ENCODE assay signal across 9 cellular contexts in genomic region chr10:102451105-102451969, GRCh38. TPM values are rescaled to one million over a fixed set of nuclear protein-coding genes. Genes with fewer than 3 reads are reported as not detected.
A peak's percentile ranks its signal among the peaks of the same experiment; 100 is the strongest.
DNase-seq lines count a peak whose midpoint lies in the region; ATAC-seq, FAIRE-seq and TF ChIP-seq lines count a peak whose summit lies in the region.
"Had no signal": no experiment of that assay in that cellular context is flagged by ENCODE, and none has a peak within 500 bp of the region (broad histone marks: within the 10 kb centered on the region; RNA-seq: fewer than 3 reads in every experiment).

TSS of gene C10orf95 (minus strand) at chr10:102451543. CDS start at chr10:102451093, 450 bp downstream.

- BruUV-seq in HepG2 (replicated peaks; lab: Mats Ljungman, UMichigan) = no TSS peak

- TF ChIP-seq EP300 in HepG2 (IDR thresholded peaks at IDR 0.05; ENCODE audit: low read depth in 2 of 2, low read length in 2 of 2) = no peak
- TF ChIP-seq EP300 in HepG2 (CRISPR knock-in tag; IDR thresholded peaks at IDR 0.05; ENCODE audit: borderline replicate concordance) = no peak

- in situ Hi-C loops in HepG2 (cut with HindIII; ENCODE audit: extremely low pct_ligation_motif_present, low pct_unique_long_range_greater_than_20kb) = no loop called here

- H3K9ac ChIP-seq in HepG2 (ENCODE audit: insufficient read depth, low read depth, low read length) = peak within 1 kb of the TSS; percentile 88

- POLR2A ChIA-PET in HepG2 (lab: Yijun Ruan, JAX) = interaction anchor here (0.9 to 6.2 kb wide), 14 partner anchors 7 to 210 kb away, joined by 3 to 112 read pairs (median 6); partner anchors contain the start of genes ACTR1A, CUEDC2 and FBXL15

- peak within 1 kb of the TSS; percentile 96 for H3K4me2 ChIP-seq in HepG2 (ENCODE audit: low read depth, low read length)

- H3K27ac ChIP-seq in HL-60 (replicated peaks) (peak within 1 kb of the TSS; percentile 75), angular gyrus (ENCODE audit: low read depth, low read length) (peak within 1 kb of the TSS; percentile 48), HepG2 (ENCODE audit: extremely low read length, insufficient read depth, low read length) (peak within 1 kb of the TSS; percentile 82), thoracic aorta (peak within 1 kb of the TSS; percentile 61 to 66)

- DNase-seq in AG10803 (ENCODE audit: low read depth) (no peak), HL-60 (ENCODE audit: low read depth in 1 of 2, low spot score in 1 of 2) (peak in 1 of 2 experiments; percentile 19), HepG2 (ENCODE audit: low spot score) (no peak), thoracic aorta (ENCODE audit: low spot score) (no peak), foreskin melanocyte (no peak)

- H3K4me3 ChIP-seq in AG10803 (ENCODE audit: low read length) (peak within 1 kb of the TSS; percentile 79), HL-60 (replicated peaks; ENCODE audit: insufficient read depth, low read length) (peak within 1 kb of the TSS; percentile 76), HepG2 (replicated peaks in 1 of 3; ENCODE audit: insufficient read depth in 1 of 3, low read depth in 2 of 3, low read length in 3 of 3) (peak within 1 kb of the TSS; percentile 64 to 96 (median 72)), thoracic aorta (peak within 1 kb of the TSS; percentile 90)

- H3K79me2 ChIP-seq in HepG2 (ENCODE audit: insufficient read depth, low read length) = peaks cover 7% of the 10 kb centered on the region

- TF ChIP-seq CTCF in AG10803 (conservative IDR thresholded peaks at IDR 0.05; ENCODE audit: low read length) = no peak
- TF ChIP-seq CTCF in HL-60 (IDR thresholded peaks at IDR 0.05; ENCODE audit: insufficient read depth, low read length) = no peak
- TF ChIP-seq CTCF in HepG2 (CRISPR knock-in tag; IDR thresholded peaks at IDR 0.05) = no peak
- no peak for TF ChIP-seq CTCF in thoracic aorta (IDR thresholded peaks at IDR 0.05)

- H3K27me3 ChIP-seq in HL-60 (ENCODE audit: insufficient read depth, poor library complexity, severe bottlenecking) (no peaks in the 10 kb centered on the region), HepG2 (ENCODE audit: control insufficient read depth in 1 of 2, insufficient read depth in 2 of 2, low read length in 2 of 2) (no peaks in the 10 kb centered on the region; a peak in 1 of 5 replicates), thoracic aorta (replicated peaks; ENCODE audit: insufficient read depth) (no peaks in the 10 kb centered on the region)

- ATAC-seq in HepG2 = peak; percentile 23
- ATAC-seq in thoracic aorta (ENCODE audit: insufficient number of reproducible peaks, low FRiP score, low read depth) = no peak
- ATAC-seq in HG03097 (IDR thresholded peaks at IDR 0.05; ENCODE audit: low FRiP score, unreplicated experiment) = no peak
- ATAC-seq in GM21786 (IDR thresholded peaks at IDR 0.05; ENCODE audit: unreplicated experiment) = no peak

- H3K9me3 ChIP-seq in HepG2 (ENCODE audit: low read length) = no peaks in the 10 kb centered on the region
- H3K9me3 ChIP-seq in thoracic aorta = no peaks in the 10 kb centered on the region

- WGBS in HepG2 (ENCODE audit: low lambda C conversion rate) = 31% methylated on average over 16 of the region's 28 CpGs

- TF ChIP-seq POLR2A in HepG2 (IDR thresholded peaks at IDR 0.05; ENCODE audit: insufficient read depth in 1 of 2, low read depth in 2 of 2, low read length in 2 of 2) = no peak

- peaks cover 2 to 4% of the 10 kb centered on the region in 2 experiments; a peak in 3 of 5 replicates for H3K36me3 ChIP-seq in HepG2 (replicated peaks in 1 of 2; ENCODE audit: control insufficient read depth in 1 of 2, insufficient read depth in 2 of 2, low read length in 2 of 2)
- no peaks in the 10 kb centered on the region for H3K36me3 ChIP-seq in thoracic aorta

- H4K20me1 ChIP-seq in HepG2 (ENCODE audit: insufficient read depth, low read length) = no peaks in the 10 kb centered on the region

- intact Hi-C loops in HepG2 (cut with micrococcal nuclease; ENCODE audit: unreplicated experiment) = no loop called here

- H2AFZ ChIP-seq in HepG2 (ENCODE audit: low read length) = no peak within 1 kb of the TSS

- CTCF ChIA-PET in HepG2 (lab: Yijun Ruan, JAX; ENCODE audit: low intra/inter-chr PET ratio, low total read pairs) = no interaction called here

- FAIRE-seq in HepG2 (lab: Jason Lieb, UNC) = no peak

- TF ChIP-seq RAD21 in HepG2 (CRISPR knock-in tag; IDR thresholded peaks at IDR 0.05) = no peak

- H3K4me1 ChIP-seq in HepG2 (ENCODE audit: insufficient read depth, low read length) (peaks cover 28% of the 10 kb centered on the region), thoracic aorta (ENCODE audit: control insufficient read depth in 1 of 2, low read depth in 2 of 2) (peaks cover 0 to 18% of the 10 kb centered on the region in 2 donors)

TF ChIP-seq in HepG2, 621 proteins besides CTCF, POLR2A, EP300 and RAD21:
- TF ChIP-seq ZNF18 (CRISPR knock-in tag; IDR thresholded peaks at IDR 0.05; ENCODE audit: insufficient replicate concordance) (peak; percentile 43), XRCC5 (optimal IDR thresholded peaks at IDR 0.05; ENCODE audit: low read length) (no peak), ZNF746 (CRISPR knock-in tag; IDR thresholded peaks at IDR 0.05) (no peak), ZNF282 (IDR thresholded peaks at IDR 0.05; ENCODE audit: partially characterized antibody) (no peak), ZNF180 (CRISPR knock-in tag; IDR thresholded peaks at IDR 0.05; ENCODE audit: borderline replicate concordance, low read depth) (0 out of 2 replicates have a peak, but pooled peaks have one; percentile 33), ZNF605 (CRISPR knock-in tag; IDR thresholded peaks at IDR 0.05) (0 out of 2 replicates have a peak, but pooled peaks have one; percentile 51), ZBTB38 (CRISPR knock-in tag; IDR thresholded peaks at IDR 0.05) (peak; percentile 46; the same call in 1 of the 2 replicates), HMGXB4 (CRISPR knock-in tag; IDR thresholded peaks at IDR 0.05; ENCODE audit: borderline replicate concordance in 1 of 2, low read depth in 1 of 2) (peak in 1 of 2 experiments; percentile 5; a peak in 1 of 4 replicates), KLF16 (CRISPR knock-in tag; IDR thresholded peaks at IDR 0.05) (no peak)

RNA-seq across cellular contexts. Expression of gene C10orf95, which starts in this region (rescaled TPM):
- 0.07 TPM in 1 of 2 replicates, not detected in the other for total RNA-seq in HepG2 (2016; rRNA removed; fragmentation: Illumina TruSeq; extraction: Trizol)
- 0.40 TPM in 1 of 2 replicates, not detected in the other for total RNA-seq in HepG2 (2016; cell fraction: cytosol; rRNA removed; fragmentation: Illumina TruSeq; extraction: Trizol; ENCODE audit: low read depth)
- not detected in 2 replicates for total RNA-seq in HepG2 (2016; cell fraction: insoluble cytoplasmic fraction; rRNA removed; fragmentation: Illumina TruSeq; extraction: Trizol)
- 0.28 TPM in 1 of 2 replicates, not detected in the other for total RNA-seq in HepG2 (2016; cell fraction: membrane; rRNA removed; fragmentation: Illumina TruSeq; extraction: Trizol)
- not detected in 2 replicates for total RNA-seq in HepG2 (2016; cell fraction: nucleus; rRNA removed; fragmentation: Illumina TruSeq; extraction: Trizol)
- 0.05 TPM in 2 replicates for polyA plus RNA-seq in HepG2 (2011; rRNA removed)
- polyA plus RNA-seq in HepG2 (2011; cell fraction: cytosol; rRNA removed) = 0.12 and 0.17 TPM in 2 replicates
- 0.19 TPM in 1 of 2 replicates, not detected in the other for polyA plus RNA-seq in HepG2 (2011; cell fraction: nucleus; rRNA removed)
- polyA plus RNA-seq in HepG2 (2012) = 1.3 TPM in 2 replicates
- 0.15 and 0.16 TPM in 2 replicates for polyA plus RNA-seq in HepG2 (2016; cell fraction: cytosol; fragmentation: Illumina TruSeq; extraction: Trizol; ENCODE audit: low read depth)
- 0.26 TPM in 1 of 2 replicates, not detected in the other for polyA plus RNA-seq in HepG2 (2016; cell fraction: insoluble cytoplasmic fraction; fragmentation: Illumina TruSeq; extraction: Trizol; ENCODE audit: low read depth)
- polyA plus RNA-seq in HepG2 (2016; cell fraction: membrane; fragmentation: Illumina TruSeq; extraction: Trizol; ENCODE audit: low read depth) = 0.19 TPM in 1 of 2 replicates, not detected in the other
- polyA plus RNA-seq in HepG2 (2016; cell fraction: nucleus; fragmentation: Illumina TruSeq; extraction: Trizol; ENCODE audit: insufficient read depth, low read depth) = not detected in 2 replicates
- 0.32 and 1.9 TPM in 2 replicates for polyA minus RNA-seq in HepG2 (2011; rRNA and poly(A)+ RNA removed; ENCODE audit: low replicate concordance)
- polyA minus RNA-seq in HepG2 (2011; cell fraction: cytosol; rRNA and poly(A)+ RNA removed) = not detected in 2 replicates
- 0.39 TPM in 1 of 2 replicates, not detected in the other for polyA minus RNA-seq in HepG2 (2011; cell fraction: nucleus; rRNA and poly(A)+ RNA removed)
- not detected for total RNA-seq in thoracic aorta
- total RNA-seq: lung microvascular endothelial cell had no signal
